ENCODE assay signal across 18 cellular contexts in genomic region chr2:231129216-231129615, GRCh38. TPM values are rescaled to one million over a fixed set of nuclear protein-coding genes. Genes with fewer than 3 reads are reported as not detected.
DNase-seq lines count a peak whose midpoint lies in the region; ATAC-seq, FAIRE-seq and TF ChIP-seq lines count a peak whose summit lies in the region.
"Had no signal": no experiment of that assay in that cellular context is flagged by ENCODE, and none has a peak within 500 bp of the region (broad histone marks: within the 10 kb centered on the region; RNA-seq: fewer than 3 reads in every experiment).

No MANE protein-coding gene starts in this region.

- H3K23ac ChIP-seq in IMR-90 (ENCODE audit: low read depth, low read length), result no peak overlapping the region

- TF ChIP-seq EP300 in A549 (IDR thresholded peaks at IDR 0.05), result no peak

- H2BK15ac ChIP-seq in IMR-90 (ENCODE audit: low read depth, low read length), result no peak overlapping the region

- H3K4me1 Mint-ChIP-seq in chondrocyte (ENCODE audit: low read depth) (peaks cover 68% of the 10 kb centered on the region), mesothelial cell of epicardium (peaks cover 78% of the 10 kb centered on the region)

- H3K4me2 ChIP-seq in A549 (peak overlapping the region; percentile 57), IMR-90 (ENCODE audit: low read depth, low read length) (no peak overlapping the region)

- DNase-seq in A549 (ENCODE audit: low read depth in 1 of 2, low spot score in 1 of 2) (no peak), IMR-90 (no peak), chondrocyte (ENCODE audit: low spot score) (no peak), mesothelial cell of epicardium (ENCODE audit: low spot score in 2 of 2, unreplicated experiment in 2 of 2) (no peak), left lung (no peak), esophagus squamous epithelium (lab: John Stamatoyannopoulos, UW) (no peak)
- no peak for DNase-seq in central memory CD4-positive, alpha-beta T cell
- DNase-seq: 8988T; CD4-positive, alpha-beta T cell; EL; KG1; NCI-H1694 treated with DMSO at 0.1 percent for 48 hours; NCI-H510A treated with DMSO at 0.1 percent for 48 hours; OCI-M1; RPMI8226; SHP77 treated with DMSO at 0.1 percent for 48 hours had no signal

- POLR2A ChIA-PET in A549 (lab: Yijun Ruan, JAX), result no interaction called here
- POLR2A ChIA-PET in IMR-90 (lab: Charles Lee; ENCODE audit: unreplicated experiment), result interaction anchor here (0.6 to 0.9 kb wide), 2 partner anchors 19 to 30 kb away, joined by 3 read pairs; no protein-coding TSS in a partner anchor

- peak overlapping the region; percentile 41 for H2BK120ac ChIP-seq in IMR-90 (ENCODE audit: low read depth, low read length)

- no peak overlapping the region for H4K91ac ChIP-seq in IMR-90 (ENCODE audit: insufficient read depth, low read depth, low read length)

- H3K27me3 Mint-ChIP-seq in chondrocyte (ENCODE audit: low read depth) (no peaks in the 10 kb centered on the region), mesothelial cell of epicardium (ENCODE audit: low read depth) (no peaks in the 10 kb centered on the region)
- H3K27me3 Mint-ChIP-seq: CD4-positive, alpha-beta T cell had no signal

- H2AFZ ChIP-seq in IMR-90 (replicated peaks; ENCODE audit: low read length, poor library complexity), result no peak overlapping the region

- peaks cover 18 to 52% of the 10 kb centered on the region in 2 experiments; a peak in 3 of 4 replicates for H3K79me1 ChIP-seq in IMR-90 (ENCODE audit: low read depth in 1 of 2, low read length in 2 of 2)

- H3K4me3 ChIP-seq in A549 (no peak overlapping the region), IMR-90 (ENCODE audit: insufficient read depth, low read depth, low read length) (no peak overlapping the region), left lung (no peak overlapping the region), esophagus squamous epithelium (no peak overlapping the region)

- no TSS peak for BruUV-seq in IMR-90 (replicated peaks; lab: Mats Ljungman, UMichigan)

- H3K27ac Mint-ChIP-seq in chondrocyte (ENCODE audit: unreplicated experiment), result peak overlapping the region; percentile 76
- peak overlapping the region; percentile 90 for H3K27ac Mint-ChIP-seq in mesothelial cell of epicardium

- no peak overlapping the region; a peak in 1 of 4 replicates for H4K8ac ChIP-seq in IMR-90 (ENCODE audit: low read depth in 2 of 2, low read length in 2 of 2)

- no peak for TF ChIP-seq RAD21 in A549 (conservative IDR thresholded peaks at IDR 0.05 in 1 of 2, IDR thresholded peaks at IDR 0.05 in 1 of 2)
- TF ChIP-seq RAD21 in IMR-90 (IDR thresholded peaks at IDR 0.05; ENCODE audit: low read length), result no peak

- peaks cover 4% of the 10 kb centered on the region for H3K9me1 ChIP-seq in IMR-90 (ENCODE audit: insufficient read depth, low read length)

- H2AK5ac ChIP-seq in IMR-90 (ENCODE audit: low read depth, low read length), result no peak overlapping the region

- peaks cover 97% of the 10 kb centered on the region for H3K4me1 ChIP-seq in A549
- H3K4me1 ChIP-seq in IMR-90 (ENCODE audit: control insufficient read depth, insufficient read depth, low read length), result peaks cover 21% of the 10 kb centered on the region
- H3K4me1 ChIP-seq in left lung, result peaks cover 0 to 6% of the 10 kb centered on the region in 2 donors
- H3K4me1 ChIP-seq in esophagus squamous epithelium, result peaks cover 0 to 13% (median 2%) of the 10 kb centered on the region in 3 donors

- H2BK5ac ChIP-seq in IMR-90 (ENCODE audit: low read depth, low read length, poor library complexity, severe bottlenecking), result peak overlapping the region; percentile 60

- TF ChIP-seq CTCF in A549 (IDR thresholded peaks at IDR 0.05), result no peak
- no peak for TF ChIP-seq CTCF in IMR-90 (conservative IDR thresholded peaks at IDR 0.05; ENCODE audit: low read depth, low read length)
- TF ChIP-seq CTCF in chondrocyte (IDR thresholded peaks at IDR 0.05), result no peak
- TF ChIP-seq CTCF in mesothelial cell of epicardium (IDR thresholded peaks at IDR 0.05; ENCODE audit: unreplicated experiment), result no peak
- TF ChIP-seq CTCF in left lung (IDR thresholded peaks at IDR 0.05), result no peak
- TF ChIP-seq CTCF in esophagus squamous epithelium (IDR thresholded peaks at IDR 0.05), result no peak

- H3K9me3 Mint-ChIP-seq in chondrocyte (ENCODE audit: low read depth), result no peaks in the 10 kb centered on the region
- H3K9me3 Mint-ChIP-seq in mesothelial cell of epicardium, result no peaks in the 10 kb centered on the region
- H3K9me3 Mint-ChIP-seq: CD4-positive, alpha-beta T cell had no signal

- dilution Hi-C loops in IMR-90 (cut with HindIII; ENCODE audit: low sequenced_read_pairs, unreplicated experiment), result no loop called here

- no peak overlapping the region for H3K4me3 Mint-ChIP-seq in chondrocyte (ENCODE audit: unreplicated experiment)
- no peak overlapping the region for H3K4me3 Mint-ChIP-seq in mesothelial cell of epicardium
- H3K4me3 Mint-ChIP-seq: CD4-positive, alpha-beta T cell had no signal

- H3K27ac ChIP-seq in A549 (peak overlapping the region; percentile 38 to 49; a peak in 2 of 6 replicates), IMR-90 (ENCODE audit: insufficient read depth, low read length) (no peak overlapping the region; the same call in 1 of the 2 replicates), left lung (no peak overlapping the region), esophagus squamous epithelium (no peak overlapping the region)

- no peaks in the 10 kb centered on the region for H3K27me3 ChIP-seq in IMR-90 (ENCODE audit: control insufficient read depth, insufficient read depth, low read length)
- H3K27me3 ChIP-seq in left lung, result no peaks in the 10 kb centered on the region
- H3K27me3 ChIP-seq in esophagus squamous epithelium, result no peaks in the 10 kb centered on the region

- peak overlapping the region; percentile 38 for H3K4ac ChIP-seq in IMR-90 (ENCODE audit: low read depth, low read length)

- H2AK9ac ChIP-seq in IMR-90 (replicated peaks; ENCODE audit: low read depth, low read length, poor library complexity), result no peak overlapping the region

- no peak overlapping the region for H3K9ac ChIP-seq in IMR-90 (ENCODE audit: low read depth, low read length)

- 17% methylated on average over 1 of the region's 1 CpG for WGBS in A549 (ENCODE audit: missing lambda C conversion rate)
- no CpG with 5 or more reads among the region's 1 CpG for WGBS in IMR-90 (ENCODE audit: extremely low coverage in 2 of 2, insufficient read length in 1 of 2), 2 experiments
- WGBS in esophagus squamous epithelium, 2 donors, result 54 to 80% methylated on average over 1 of the region's 1 CpG

- peak overlapping the region; percentile 35 for H4K5ac ChIP-seq in IMR-90 (ENCODE audit: low read depth, low read length)

- H3K36me3 Mint-ChIP-seq in chondrocyte (ENCODE audit: low read depth) (no peaks in the 10 kb centered on the region), mesothelial cell of epicardium (no peaks in the 10 kb centered on the region)

- no peak for TF ChIP-seq POLR2A in A549 (IDR thresholded peaks at IDR 0.05; ENCODE audit: low read length)
- TF ChIP-seq POLR2A in IMR-90 (IDR thresholded peaks at IDR 0.05; ENCODE audit: low read depth, low read length), result no peak
- no peak for TF ChIP-seq POLR2A in esophagus squamous epithelium (IDR thresholded peaks at IDR 0.05)

- H3K18ac ChIP-seq in IMR-90 (ENCODE audit: low read depth, low read length), result peak overlapping the region; percentile 16

- FAIRE-seq in A549 (lab: Jason Lieb, UNC), result no peak

- H3K56ac ChIP-seq in IMR-90 (ENCODE audit: extremely low read depth, insufficient read depth, low read length), result no peak overlapping the region

- no peak overlapping the region for H2BK20ac ChIP-seq in IMR-90 (ENCODE audit: low read depth, low read length)

- no peaks in the 10 kb centered on the region for H4K20me1 ChIP-seq in IMR-90 (ENCODE audit: insufficient read depth, low read length)

- intact Hi-C loops in IMR-90 (cut with micrococcal nuclease) (no loop called here), left lung (cut with DNase I) (no loop called here), esophagus squamous epithelium (cut with DNase I) (no loop called here)

- no peaks in the 10 kb centered on the region for H3K9me3 ChIP-seq in A549
- H3K9me3 ChIP-seq in IMR-90 (ENCODE audit: control insufficient read depth, insufficient read depth, low read length), result no peaks in the 10 kb centered on the region
- no peaks in the 10 kb centered on the region for H3K9me3 ChIP-seq in left lung
- H3K9me3 ChIP-seq in esophagus squamous epithelium, result no peaks in the 10 kb centered on the region

- no peak overlapping the region; the same call in 1 of the 2 replicates for H3K14ac ChIP-seq in IMR-90 (replicated peaks; ENCODE audit: low read depth, low read length)

- in situ Hi-C loops in IMR-90 (cut with MboI; ENCODE audit: low sequenced_read_pairs), result no loop called here

- H3K36me3 ChIP-seq in IMR-90 (ENCODE audit: control insufficient read depth, insufficient read depth, low read length) (no peaks in the 10 kb centered on the region), left lung (no peaks in the 10 kb centered on the region), esophagus squamous epithelium (no peaks in the 10 kb centered on the region)

- CTCF ChIA-PET in A549 (lab: Yijun Ruan, JAX) (interaction anchor here (0.7 to 2.2 kb wide), 6 partner anchors 13 to 283 kb away, joined by 3 to 5 read pairs (median 4); no protein-coding TSS in a partner anchor), IMR-90 (lab: Yijun Ruan, JAX) (interaction anchor here (0.6 kb wide), 1 partner anchor 64 kb away, joined by 7 read pairs; no protein-coding TSS in a partner anchor)

- no peak for ATAC-seq in A549
- ATAC-seq in IMR-90 (ENCODE audit: low read depth), result no peak
- ATAC-seq in GM18907 (IDR thresholded peaks at IDR 0.05; ENCODE audit: unreplicated experiment), result no peak
- no peak for ATAC-seq in left lung

TF ChIP-seq in A549, 52 proteins besides CTCF, POLR2A, EP300 and RAD21 (continues in another document):
- TF ChIP-seq NFE2L2 (conservative IDR thresholded peaks at IDR 0.05; ENCODE audit: low read length), result 0 out of 2 replicates have a peak, but pooled peaks have one; percentile 39

TF ChIP-seq in IMR-90, 13 proteins besides CTCF, POLR2A, EP300 and RAD21 (continues in another document):
- TF ChIP-seq NFE2L2 (IDR thresholded peaks at IDR 0.05; ENCODE audit: low read depth, low read length), result peak; percentile 70
- peak; percentile 59 for TF ChIP-seq MAFK (IDR thresholded peaks at IDR 0.05; ENCODE audit: low read depth, low read length)

RNA-seq across cellular contexts. Expression of gene HTR2B, which starts 4.4 kb away (rescaled TPM):
- 1.4 and 1.5 TPM in 2 replicates for polyA plus RNA-seq in A549 (2011; rRNA removed)
- polyA plus RNA-seq in A549 (2012; cell fraction: cytosol; rRNA removed), result 0.36 and 0.40 TPM in 2 replicates
- polyA plus RNA-seq in A549 (2012; cell fraction: nucleus; rRNA removed), result 0.22 and 0.37 TPM in 2 replicates
- polyA plus RNA-seq in A549 (2017; fragmentation: RNase III; extraction: RNeasy Plus Mini Kit Qiagen cat#74134 plus additional on column Dnase treatment), result 0.21 to 0.30 TPM (median 0.22 TPM) in 3 replicates
- 0.63 and 0.74 TPM in 2 replicates for polyA minus RNA-seq in A549 (2011; rRNA and poly(A)+ RNA removed)
- total RNA-seq in IMR-90 (2012; rRNA removed), result 0.56 and 0.72 TPM in 2 replicates
- 0.23 and 0.26 TPM in 2 replicates for polyA plus RNA-seq in IMR-90 (2012; rRNA removed)
- 0.02 and 0.11 TPM in 2 replicates for polyA plus RNA-seq in IMR-90 (2012; cell fraction: cytosol; rRNA removed)
- 0.16 TPM in 1 of 2 replicates, not detected in the other for polyA plus RNA-seq in IMR-90 (2012; cell fraction: nucleus; rRNA removed; ENCODE audit: low replicate concordance)
- total RNA-seq in chondrocyte, result 0.69 to 0.85 TPM in 2 of 3 replicates, not detected in the other
- total RNA-seq in mesothelial cell of epicardium, result 2.6 to 3.7 TPM (median 3.4 TPM) in 3 replicates
- 1 to 10 TPM in 1 of 2 donors, under 1 TPM in 1; 0.94 to 1.1 TPM for total RNA-seq in left lung
- total RNA-seq in esophagus squamous epithelium, result under 1 TPM in 2 of 4 donors, not detected in 2; 0.22 to 0.76 TPM
- total RNA-seq: H4 had no signal

Comparison
In these comparisons a context has a peak if more than half of its experiments do, and no peak if none do; other contexts are left out.
1. H3K27ac ChIP-seq: peak in A549 (2 of 2); none in IMR-90 (single experiment), left lung (0 of 2) and esophagus squamous epithelium (0 of 4).